In genomic region chr18:3306391-3306790, GRCh38 we compare ENCODE assay signal across 20 cellular contexts. TPM values are rescaled to one million over a fixed set of nuclear protein-coding genes. Genes with fewer than 3 reads are reported as not detected.
DNase-seq lines count a peak whose midpoint lies in the region; ATAC-seq and TF ChIP-seq lines count a peak whose summit lies in the region.
"Had no signal": no experiment of that assay in that cellular context is flagged by ENCODE, and none has a peak within 500 bp of the region (broad histone marks: within the 10 kb centered on the region; RNA-seq: fewer than 3 reads in every experiment).

No MANE protein-coding gene starts in this region.

- H3K4me3 ChIP-seq in smooth muscle cell (no peak overlapping the region), gastroesophageal sphincter (no peak overlapping the region)
- H3K4me3 ChIP-seq: BLaER1 treated with 17β-estradiol and CSF1 and Interleukin-3, amounts not matched to agents 10 nM and 100 nM; colonic mucosa; Peyer's patch; psoas muscle had no signal

- peaks cover 23% of the 10 kb centered on the region for H3K4me1 Mint-ChIP-seq in activated T-cell treated with anti-CD3 and anti-CD28 coated beads, Interleukin-2, amount 50 U/mL, for 24 hours (ENCODE audit: low read depth)
- H3K4me1 Mint-ChIP-seq in activated CD4-positive, alpha-beta memory T cell treated with anti-CD3 and anti-CD28 coated beads, Interleukin-2, amount 10 ng/mL, durations not matched to agents 7 days and 5 days: peaks cover 24% of the 10 kb centered on the region
- peaks cover 8 to 13% of the 10 kb centered on the region in 2 donors for H3K4me1 Mint-ChIP-seq in effector memory CD8-positive, alpha-beta T cell (ENCODE audit: low read depth in 2 of 2)
- H3K4me1 Mint-ChIP-seq: neural crest cell had no signal

- H3K36me3 ChIP-seq in smooth muscle cell (ENCODE audit: low read depth): no peaks in the 10 kb centered on the region
- H3K36me3 ChIP-seq in gastroesophageal sphincter: no peaks in the 10 kb centered on the region
- H3K36me3 ChIP-seq: BLaER1 treated with 17β-estradiol and CSF1 and Interleukin-3, amounts not matched to agents 10 nM and 100 nM; colonic mucosa; Peyer's patch had no signal

- no peaks in the 10 kb centered on the region for H3K27me3 ChIP-seq in smooth muscle cell (ENCODE audit: low read depth)
- H3K27me3 ChIP-seq in gastroesophageal sphincter: no peaks in the 10 kb centered on the region
- H3K27me3 ChIP-seq: BLaER1 treated with 17β-estradiol and CSF1 and Interleukin-3, amounts not matched to agents 10 nM and 100 nM; colonic mucosa; Peyer's patch had no signal

- H3K36me3 Mint-ChIP-seq in activated T-cell treated with anti-CD3 and anti-CD28 coated beads, Interleukin-2, amount 50 U/mL, for 24 hours (ENCODE audit: low read depth): no peaks in the 10 kb centered on the region
- H3K36me3 Mint-ChIP-seq in activated CD4-positive, alpha-beta memory T cell treated with anti-CD3 and anti-CD28 coated beads, Interleukin-2, amount 10 ng/mL, durations not matched to agents 7 days and 5 days (ENCODE audit: low read depth): no peaks in the 10 kb centered on the region
- H3K36me3 Mint-ChIP-seq in effector memory CD8-positive, alpha-beta T cell (ENCODE audit: insufficient read depth): no peaks in the 10 kb centered on the region

- H3K4me1 ChIP-seq in smooth muscle cell (ENCODE audit: low read depth): peaks cover 12% of the 10 kb centered on the region
- H3K4me1 ChIP-seq in gastroesophageal sphincter: no peaks in the 10 kb centered on the region
- H3K4me1 ChIP-seq: colonic mucosa, Peyer's patch, psoas muscle had no signal

- H3K27ac ChIP-seq in smooth muscle cell (ENCODE audit: low read depth) (peak overlapping the region; percentile 100), gastroesophageal sphincter (no peak overlapping the region)
- H3K27ac ChIP-seq: BLaER1 treated with 17β-estradiol and CSF1 and Interleukin-3, amounts not matched to agents 10 nM and 100 nM; colonic mucosa; psoas muscle had no signal

- peak overlapping the region; percentile 96 for H3K9ac ChIP-seq in smooth muscle cell (ENCODE audit: low read depth)
- H3K9ac ChIP-seq: BLaER1 treated with 17β-estradiol and CSF1 and Interleukin-3, amounts not matched to agents 10 nM and 100 nM had no signal

- H2AFZ ChIP-seq in smooth muscle cell (ENCODE audit: low read depth): no peak overlapping the region

- H3F3A ChIP-seq in smooth muscle cell (ENCODE audit: low read depth): peaks cover 10% of the 10 kb centered on the region

- POLR2A ChIA-PET in activated CD4-positive, alpha-beta memory T cell treated with anti-CD3 and anti-CD28 coated beads, Interleukin-2, amount 10 ng/mL, durations not matched to agents 7 days and 5 days (lab: Charles Lee): interaction anchor here (1.0 kb wide), 1 partner anchor 148 kb away, joined by 3 read pairs; no protein-coding TSS in a partner anchor

- H3K27ac Mint-ChIP-seq in activated T-cell treated with anti-CD3 and anti-CD28 coated beads, Interleukin-2, amount 50 U/mL, for 24 hours: peak overlapping the region; percentile 92
- H3K27ac Mint-ChIP-seq in activated CD4-positive, alpha-beta memory T cell treated with anti-CD3 and anti-CD28 coated beads, Interleukin-2, amount 10 ng/mL, durations not matched to agents 7 days and 5 days: peak overlapping the region; percentile 47
- peak overlapping the region; percentile 82 to 87 for H3K27ac Mint-ChIP-seq in effector memory CD8-positive, alpha-beta T cell

- no peak for DNase-seq in activated T-cell treated with anti-CD3 and anti-CD28 coated beads, Interleukin-2, amount 50 U/mL, for 24 hours
- DNase-seq in activated T-cell treated with anti-CD3 and anti-CD28 coated beads, Interleukin-2, amount 50 U/mL, for 1 hour: no peak
- DNase-seq in activated CD4-positive, alpha-beta memory T cell treated with anti-CD3 and anti-CD28 coated beads, Interleukin-2, amount 10 ng/mL, durations not matched to agents 7 days and 5 days: no peak
- DNase-seq in effector memory CD8-positive, alpha-beta T cell: no peak
- DNase-seq in smooth muscle cell (lab: John Stamatoyannopoulos, UW; ENCODE audit: unreplicated experiment): no peak
- DNase-seq in mesenteric fat pad (ENCODE audit: low spot score): no peak
- DNase-seq: activated naive CD4-positive, alpha-beta T cell treated with anti-CD3 and anti-CD28 coated beads for 36 hours; colonic mucosa; DMS 273 treated with DMSO at 0.1 percent for 48 hours; foreskin melanocyte; NCI-H2171 treated with DMSO at 0.1 percent for 48 hours; NCI-H82; Peyer's patch; psoas muscle; small intestine; stimulated activated CD4-positive, alpha-beta T cell treated with anti-CD3 and anti-CD28 coated beads, Interleukin-4, amount 100 ng/mL, for 24 hours had no signal

- 72% methylated on average over 3 of the region's 3 CpGs for WGBS in smooth muscle cell (ENCODE audit: low lambda C conversion rate)
- 75% methylated on average over 2 of the region's 3 CpGs; no CpG with 5 or more reads in 1 of the 2 donors for WGBS in gastroesophageal sphincter (ENCODE audit: low coverage in 1 of 2), 2 donors

- H3K9me3 Mint-ChIP-seq in activated T-cell treated with anti-CD3 and anti-CD28 coated beads, Interleukin-2, amount 50 U/mL, for 24 hours: no peaks in the 10 kb centered on the region
- no peaks in the 10 kb centered on the region for H3K9me3 Mint-ChIP-seq in activated CD4-positive, alpha-beta memory T cell treated with anti-CD3 and anti-CD28 coated beads, Interleukin-2, amount 10 ng/mL, durations not matched to agents 7 days and 5 days
- no peaks in the 10 kb centered on the region for H3K9me3 Mint-ChIP-seq in effector memory CD8-positive, alpha-beta T cell
- H3K9me3 Mint-ChIP-seq: activated naive CD4-positive, alpha-beta T cell treated with anti-CD3 and anti-CD28 coated beads for 36 hours; neural crest cell had no signal

- TF ChIP-seq EP300 in gastroesophageal sphincter (IDR thresholded peaks at IDR 0.05): no peak

- peaks cover 12% of the 10 kb centered on the region for H3K27me3 Mint-ChIP-seq in activated T-cell treated with anti-CD3 and anti-CD28 coated beads, Interleukin-2, amount 50 U/mL, for 24 hours
- H3K27me3 Mint-ChIP-seq in activated CD4-positive, alpha-beta memory T cell treated with anti-CD3 and anti-CD28 coated beads, Interleukin-2, amount 10 ng/mL, durations not matched to agents 7 days and 5 days: peaks cover 13% of the 10 kb centered on the region
- H3K27me3 Mint-ChIP-seq in effector memory CD8-positive, alpha-beta T cell: peaks cover 8% of the 10 kb centered on the region in 2 donors

- H3K9me3 ChIP-seq in smooth muscle cell (replicated peaks; ENCODE audit: low read depth) (no peaks in the 10 kb centered on the region), gastroesophageal sphincter (no peaks in the 10 kb centered on the region)
- H3K9me3 ChIP-seq: colonic mucosa, Peyer's patch, psoas muscle had no signal

- H3K4me3 Mint-ChIP-seq in activated T-cell treated with anti-CD3 and anti-CD28 coated beads, Interleukin-2, amount 50 U/mL, for 24 hours: no peak overlapping the region
- no peak overlapping the region for H3K4me3 Mint-ChIP-seq in activated CD4-positive, alpha-beta memory T cell treated with anti-CD3 and anti-CD28 coated beads, Interleukin-2, amount 10 ng/mL, durations not matched to agents 7 days and 5 days
- H3K4me3 Mint-ChIP-seq in effector memory CD8-positive, alpha-beta T cell: peak overlapping the region in 1 of 2 donors; percentile 51
- H3K4me3 Mint-ChIP-seq: activated naive CD4-positive, alpha-beta T cell treated with anti-CD3 and anti-CD28 coated beads for 36 hours; neural crest cell had no signal

- no peaks in the 10 kb centered on the region for H3K79me2 ChIP-seq in smooth muscle cell (ENCODE audit: low read depth)

- CTCF ChIA-PET in activated CD4-positive, alpha-beta memory T cell treated with anti-CD3 and anti-CD28 coated beads, Interleukin-2, amount 10 ng/mL, durations not matched to agents 7 days and 5 days (lab: Charles Lee): interaction anchor here (1.7 to 3.8 kb wide), 2 partner anchors 9 to 16 kb away, joined by 4 to 27 read pairs; no protein-coding TSS in a partner anchor

- no peak for ATAC-seq in effector memory CD8-positive, alpha-beta T cell (replicated peaks)
- no peak for ATAC-seq in gastroesophageal sphincter
- ATAC-seq in HG02884 (IDR thresholded peaks at IDR 0.05; ENCODE audit: unreplicated experiment): no peak
- ATAC-seq: psoas muscle had no signal

- H3K4me2 ChIP-seq in smooth muscle cell: peak overlapping the region; percentile 72

- no peak for TF ChIP-seq CTCF in smooth muscle cell (IDR thresholded peaks at IDR 0.05; ENCODE audit: borderline replicate concordance, insufficient read depth, poor library complexity, severe bottlenecking)
- TF ChIP-seq CTCF in gastroesophageal sphincter (IDR thresholded peaks at IDR 0.05): no peak

- TF ChIP-seq POLR2A in gastroesophageal sphincter (IDR thresholded peaks at IDR 0.05): no peak

- no peaks in the 10 kb centered on the region for H4K20me1 ChIP-seq in smooth muscle cell (ENCODE audit: low read depth)
- H4K20me1 ChIP-seq: BLaER1 treated with 17β-estradiol and CSF1 and Interleukin-3, amounts not matched to agents 10 nM and 100 nM had no signal

RNA-seq across cellular contexts. Expression of gene MYL12B, which starts 44.5 kb away (rescaled TPM):
- total RNA-seq in activated CD4-positive, alpha-beta memory T cell treated with anti-CD3 and anti-CD28 coated beads, Interleukin-2, amount 10 ng/mL, durations not matched to agents 7 days and 5 days: 100 to 1,000 TPM; 371 to 378 TPM
- total RNA-seq in smooth muscle cell (368 and 427 TPM in 2 replicates), gastroesophageal sphincter (100 to 1,000 TPM; 148 to 354 (median 233) TPM), mesenteric fat pad (291 TPM)
- polyA plus RNA-seq in smooth muscle cell: 498 TPM in 2 replicates

RNA-seq across cellular contexts. Expression of gene MYL12A, which starts 58.8 kb away (rescaled TPM):
- total RNA-seq in activated CD4-positive, alpha-beta memory T cell treated with anti-CD3 and anti-CD28 coated beads, Interleukin-2, amount 10 ng/mL, durations not matched to agents 7 days and 5 days: 1,000 to 10,000 TPM; 1,118 to 1,119 TPM
- 777 and 802 TPM in 2 replicates for total RNA-seq in smooth muscle cell
- 915 and 953 TPM in 2 replicates for polyA plus RNA-seq in smooth muscle cell
- total RNA-seq in gastroesophageal sphincter: 100 to 1,000 TPM; 193 to 582 (median 307) TPM
- 460 TPM for total RNA-seq in mesenteric fat pad
